30 cellular contexts compared by ENCODE assay signal in genomic region chr19:55980415-55980814, GRCh38. TPM values are rescaled to one million over a fixed set of nuclear protein-coding genes. Genes with fewer than 3 reads are reported as not detected.
DNase-seq lines count a peak whose midpoint lies in the region; ATAC-seq and TF ChIP-seq lines count a peak whose summit lies in the region.
"Had no signal": no experiment of that assay in that cellular context is flagged by ENCODE, and none has a peak within 500 bp of the region (broad histone marks: within the 10 kb centered on the region; RNA-seq: fewer than 3 reads in every experiment).

No MANE protein-coding gene starts in this region.

- no peak for TF ChIP-seq CTCF in natural killer cell (IDR thresholded peaks at IDR 0.05)
- TF ChIP-seq CTCF in osteocyte (IDR thresholded peaks at IDR 0.05): no peak

- ATAC-seq in natural killer cell (no peak), GM19397 (IDR thresholded peaks at IDR 0.05; ENCODE audit: unreplicated experiment) (no peak)
- no peak for ATAC-seq in natural killer cell treated with Interleukin-12 subunit alpha and Interleukin-12 subunit beta and Interleukin-15 and Interleukin-18, amount 100 ng/mL, for 72 hours
- ATAC-seq: A549; CD8-positive, alpha-beta T cell had no signal

- no peak for DNase-seq in natural killer cell
- no peak for DNase-seq in natural killer cell treated with Interleukin-12 subunit alpha and Interleukin-12 subunit beta and Interleukin-15 and Interleukin-18, amount 100 ng/mL, for 72 hours (ENCODE audit: low spot score)
- peak; percentile 62 for DNase-seq in osteocyte (ENCODE audit: extremely low spot score, unreplicated experiment)
- DNase-seq: 8988T; ACHN; AML-193; BE2C; C1 segment of cervical spinal cord; Caco-2; Calu3; CD4-positive, alpha-beta memory T cell; CD4-positive, alpha-beta T cell; CD4-positive, CD25-positive, alpha-beta regulatory T cell; CD8-positive, alpha-beta memory T cell; CD8-positive, alpha-beta T cell; COR-L47; DMS 273 treated with DMSO at 0.1 percent for 48 hours; DMS153; DMS53; DMS79; DMS79 treated with DMSO at 0.1 percent for 48 hours; DND-41; EL had no signal

- peaks cover 7% of the 10 kb centered on the region for H3K36me3 Mint-ChIP-seq in natural killer cell
- no peaks in the 10 kb centered on the region for H3K36me3 Mint-ChIP-seq in natural killer cell treated with Interleukin-12 subunit alpha and Interleukin-12 subunit beta and Interleukin-15 and Interleukin-18, amount 100 ng/mL, for 72 hours
- no peaks in the 10 kb centered on the region for H3K36me3 Mint-ChIP-seq in osteocyte (ENCODE audit: unreplicated experiment)
- H3K36me3 Mint-ChIP-seq: CD14-positive monocyte; CD4-positive, CD25-positive, alpha-beta regulatory T cell; CD8-positive, alpha-beta T cell had no signal

- H3K4me1 Mint-ChIP-seq in natural killer cell (no peaks in the 10 kb centered on the region), osteocyte (ENCODE audit: unreplicated experiment) (no peaks in the 10 kb centered on the region)
- no peaks in the 10 kb centered on the region for H3K4me1 Mint-ChIP-seq in natural killer cell treated with Interleukin-12 subunit alpha and Interleukin-12 subunit beta and Interleukin-15 and Interleukin-18, amount 100 ng/mL, for 72 hours (ENCODE audit: low read depth in 2 of 2)
- H3K4me1 Mint-ChIP-seq: B cell; CD14-positive monocyte; CD4-positive, alpha-beta memory T cell; CD4-positive, CD25-positive, alpha-beta regulatory T cell; CD8-positive, alpha-beta memory T cell had no signal

- H3K27me3 Mint-ChIP-seq in natural killer cell (ENCODE audit: low read depth in 2 of 2) (no peaks in the 10 kb centered on the region), osteocyte (ENCODE audit: unreplicated experiment) (no peaks in the 10 kb centered on the region)
- no peaks in the 10 kb centered on the region for H3K27me3 Mint-ChIP-seq in natural killer cell treated with Interleukin-12 subunit alpha and Interleukin-12 subunit beta and Interleukin-15 and Interleukin-18, amount 100 ng/mL, for 72 hours
- H3K27me3 Mint-ChIP-seq: CD4-positive, alpha-beta T cell; CD8-positive, alpha-beta memory T cell had no signal

- H3K4me3 Mint-ChIP-seq in natural killer cell (peak overlapping the region; percentile 13), osteocyte (ENCODE audit: unreplicated experiment) (no peak overlapping the region)
- no peak overlapping the region for H3K4me3 Mint-ChIP-seq in natural killer cell treated with Interleukin-12 subunit alpha and Interleukin-12 subunit beta and Interleukin-15 and Interleukin-18, amount 100 ng/mL, for 72 hours
- H3K4me3 Mint-ChIP-seq: B cell; CD14-positive monocyte; CD4-positive, alpha-beta memory T cell; CD4-positive, alpha-beta T cell; CD4-positive, CD25-positive, alpha-beta regulatory T cell; CD8-positive, alpha-beta memory T cell; CD8-positive, alpha-beta T cell had no signal

- no peak overlapping the region for H3K27ac Mint-ChIP-seq in natural killer cell
- no peak overlapping the region for H3K27ac Mint-ChIP-seq in natural killer cell treated with Interleukin-12 subunit alpha and Interleukin-12 subunit beta and Interleukin-15 and Interleukin-18, amount 100 ng/mL, for 72 hours
- no peak overlapping the region for H3K27ac Mint-ChIP-seq in osteocyte (ENCODE audit: unreplicated experiment)
- H3K27ac Mint-ChIP-seq: B cell; CD14-positive monocyte; CD4-positive, alpha-beta memory T cell; CD4-positive, alpha-beta T cell; CD4-positive, CD25-positive, alpha-beta regulatory T cell; CD8-positive, alpha-beta memory T cell; CD8-positive, alpha-beta T cell had no signal

- intact Hi-C loops in natural killer cell (cut with micrococcal nuclease): no loop called here

- H3K9me3 Mint-ChIP-seq in natural killer cell: peaks cover 3 to 8% of the 10 kb centered on the region in 2 donors
- peaks cover 8% of the 10 kb centered on the region for H3K9me3 Mint-ChIP-seq in natural killer cell treated with Interleukin-12 subunit alpha and Interleukin-12 subunit beta and Interleukin-15 and Interleukin-18, amount 100 ng/mL, for 72 hours
- peaks cover 46% of the 10 kb centered on the region for H3K9me3 Mint-ChIP-seq in osteocyte (ENCODE audit: unreplicated experiment)

RNA-seq across cellular contexts. Expression of gene NLRP5, which starts 6.2 kb away (rescaled TPM):
- total RNA-seq in natural killer cell (not detected), osteocyte (not detected in 2 replicates)
- total RNA-seq in natural killer cell treated with Interleukin-12 subunit alpha and Interleukin-12 subunit beta and Interleukin-15 and Interleukin-18, amount 100 ng/mL, for 72 hours: not detected
- total RNA-seq: A673; B cell; Caco-2; Calu3; CD4-positive, alpha-beta memory T cell; CD4-positive, alpha-beta T cell; CD4-positive, CD25-positive, alpha-beta regulatory T cell; CD8-positive, alpha-beta memory T cell; CD8-positive, alpha-beta T cell had no signal

RNA-seq across cellular contexts. Expression of gene NLRP8, which starts 32.8 kb away (rescaled TPM):
- total RNA-seq in natural killer cell (not detected), osteocyte (not detected in 2 replicates)
- not detected for total RNA-seq in natural killer cell treated with Interleukin-12 subunit alpha and Interleukin-12 subunit beta and Interleukin-15 and Interleukin-18, amount 100 ng/mL, for 72 hours
- total RNA-seq: A172; A673; B cell; Caco-2; Calu3; CD4-positive, alpha-beta memory T cell; CD4-positive, alpha-beta T cell; CD4-positive, CD25-positive, alpha-beta regulatory T cell; CD8-positive, alpha-beta memory T cell; CD8-positive, alpha-beta T cell had no signal

RNA-seq across cellular contexts. Expression of gene NLRP13, which starts 48.3 kb away (rescaled TPM):
- total RNA-seq in natural killer cell (not detected), osteocyte (not detected in 2 replicates)
- total RNA-seq in natural killer cell treated with Interleukin-12 subunit alpha and Interleukin-12 subunit beta and Interleukin-15 and Interleukin-18, amount 100 ng/mL, for 72 hours: not detected
- total RNA-seq: A172; A673; B cell; Caco-2; Calu3; CD4-positive, alpha-beta memory T cell; CD4-positive, alpha-beta T cell; CD4-positive, CD25-positive, alpha-beta regulatory T cell; CD8-positive, alpha-beta memory T cell; CD8-positive, alpha-beta T cell; Daoy had no signal
